In genomic region chr1:218347713-218348627, GRCh38 we compare ENCODE assay signal across 10 cellular contexts. TPM values are rescaled to one million over a fixed set of nuclear protein-coding genes. Genes with fewer than 3 reads are reported as not detected.
DNase-seq lines count a peak whose midpoint lies in the region; ATAC-seq, FAIRE-seq and TF ChIP-seq lines count a peak whose summit lies in the region.
"Had no signal": no experiment of that assay in that cellular context is flagged by ENCODE, and none has a peak within 500 bp of the region (broad histone marks: within the 10 kb centered on the region; RNA-seq: fewer than 3 reads in every experiment).

No MANE protein-coding gene starts in this region.

- H3K9me3 ChIP-seq in GM12878 (replicated peaks; ENCODE audit: control insufficient read depth, insufficient read depth, low read length) (no peaks in the 10 kb centered on the region), thyroid gland (no peaks in the 10 kb centered on the region)

- BruUV-seq in GM12878 (replicated peaks; lab: Mats Ljungman, UMichigan): no TSS peak

- SMC1A ChIA-PET in GM12878 (lab: Charles Lee; ENCODE audit: uncharacterized antibody, unreplicated experiment): interaction anchor here (1.2 kb wide), 1 partner anchor 8 kb away, joined by 4 read pairs; no protein-coding TSS in a partner anchor

- H3K27me3 ChIP-seq in GM12878 (replicated peaks in 1 of 2; ENCODE audit: control insufficient read depth in 2 of 2, insufficient read depth in 2 of 2, low read length in 1 of 2) (peaks cover 3 to 21% of the 10 kb centered on the region in 2 experiments), kidney epithelial cell (ENCODE audit: control insufficient read depth, insufficient read depth, low read length) (no peaks in the 10 kb centered on the region), thyroid gland (no peaks in the 10 kb centered on the region)

- 43% methylated on average over 9 of the region's 9 CpGs for WGBS in GM12878 (ENCODE audit: insufficient coverage, insufficient replicate concordance, low lambda C conversion rate, missing lambda C conversion rate)
- 8 to 9% methylated on average over 9 of the region's 9 CpGs for WGBS in thyroid gland, 2 donors

- peak overlapping the region; percentile 98; the same call in 1 of the 2 replicates for H3K4me2 ChIP-seq in GM12878 (ENCODE audit: control insufficient read depth, insufficient read depth)

- no peak for TF ChIP-seq EP300 in GM12878 (IDR thresholded peaks at IDR 0.05; ENCODE audit: borderline replicate concordance in 1 of 2, control insufficient read depth in 1 of 2, low read depth in 2 of 2, low read length in 2 of 2)

- TF ChIP-seq RAD21 in GM12878 (IDR thresholded peaks at IDR 0.05; ENCODE audit: insufficient read depth, low read depth, low read length): no peak

- no peak overlapping the region for H3K27ac Mint-ChIP-seq in WTC11

- H3K36me3 ChIP-seq in GM12878 (ENCODE audit: control insufficient read depth in 2 of 2, insufficient read depth in 2 of 2, low read length in 1 of 2): no peaks in the 10 kb centered on the region
- H3K36me3 ChIP-seq in kidney epithelial cell (ENCODE audit: control insufficient read depth, insufficient read depth, low read length): no peaks in the 10 kb centered on the region
- H3K36me3 ChIP-seq in thyroid gland: no peaks in the 10 kb centered on the region

- H3K27ac ChIP-seq in GM12878 (ENCODE audit: control insufficient read depth, insufficient read depth) (no peak overlapping the region), thyroid gland (peak overlapping the region; percentile 72 to 82 (median 82))

- DNase-seq in NCI-H2029 treated with DMSO at 0.1 percent for 48 hours (lab: John Stamatoyannopoulos, UW) (peak; percentile 54), NCI-H2029 (lab: John Stamatoyannopoulos, UW) (no peak), GM12878 (ENCODE audit: low read depth, low spot score) (no peak), kidney epithelial cell (ENCODE audit: low read depth) (no peak), thyroid gland (peak; percentile 24 to 46), WTC11 (ENCODE audit: low spot score) (no peak)
- DNase-seq: AML-193 had no signal

- POLR2A ChIA-PET in GM12878 (lab: Charles Lee): no interaction called here
- POLR2A ChIA-PET in WTC11 (lab: Charles Lee): interaction anchor here (0.7 kb wide), 1 partner anchor 38 kb away, joined by 9 read pairs; no protein-coding TSS in a partner anchor

- intact Hi-C loops in GM12878 (cut with micrococcal nuclease; ENCODE audit: unreplicated experiment): loop anchor here (5.0 kb wide), 1 partner anchor 1219 kb away; no protein-coding TSS in a partner anchor
- intact Hi-C loops in thyroid gland (cut with DNase I): loop anchor here (10.0 kb wide), 1 partner anchor 117 kb away; no protein-coding TSS in a partner anchor

- no peak overlapping the region for H3K4me3 ChIP-seq in GM12878
- H3K4me3 ChIP-seq in kidney epithelial cell (ENCODE audit: low read depth, low read length): peak overlapping the region; percentile 87
- H3K4me3 ChIP-seq in thyroid gland (replicated peaks in 1 of 3): peak overlapping the region in 2 of 3 donors; percentile 56 to 76

- peaks cover 15% of the 10 kb centered on the region for H3K27me3 Mint-ChIP-seq in WTC11 (ENCODE audit: low read depth)

- ATAC-seq in GM12878: no peak
- ATAC-seq in WTC11: no peak
- ATAC-seq in HG02642 (IDR thresholded peaks at IDR 0.05; ENCODE audit: poor library complexity, unreplicated experiment): no peak
- no peak for ATAC-seq in GM21447 (IDR thresholded peaks at IDR 0.05; ENCODE audit: unreplicated experiment)

- CTCF ChIA-PET in GM12878 (lab: Yijun Ruan, JAX): no interaction called here
- CTCF ChIA-PET in WTC11 (lab: Charles Lee): interaction anchor here (3.6 kb wide), 1 partner anchor 88 kb away, joined by 17 read pairs; no protein-coding TSS in a partner anchor

- RAD21 ChIA-PET in GM12878 (lab: Charles Lee; ENCODE audit: unreplicated experiment): no interaction called here

- FAIRE-seq in GM12878 (lab: Jason Lieb, UNC): no peak

- TF ChIP-seq CTCF in GM12878 (IDR thresholded peaks at IDR 0.05 in 2 of 3, conservative IDR thresholded peaks at IDR 0.05 in 1 of 3; ENCODE audit: control insufficient read depth in 2 of 3, extremely low read depth in 1 of 3, insufficient read depth in 1 of 3, low read depth in 3 of 3, low read length in 3 of 3) (no peak), kidney epithelial cell (IDR thresholded peaks at IDR 0.05; ENCODE audit: insufficient read depth, low read length, poor library complexity, severe bottlenecking) (no peak), thyroid gland (IDR thresholded peaks at IDR 0.05) (no peak), WTC11 (IDR thresholded peaks at IDR 0.05) (no peak)

- H2AFZ ChIP-seq in GM12878 (ENCODE audit: control insufficient read depth, low read depth, low read length): no peak overlapping the region

- H3K36me3 Mint-ChIP-seq in WTC11: no peaks in the 10 kb centered on the region

- H3K4me3 Mint-ChIP-seq in WTC11: no peak overlapping the region
- H3K4me3 Mint-ChIP-seq: neural crest cell had no signal

- peaks cover 43% of the 10 kb centered on the region for H3K4me1 Mint-ChIP-seq in WTC11

- no peak for TF ChIP-seq POLR2A in GM12878 (IDR thresholded peaks at IDR 0.05; ENCODE audit: low read depth, low read length)
- TF ChIP-seq POLR2A in thyroid gland (IDR thresholded peaks at IDR 0.05): no peak

- no peaks in the 10 kb centered on the region for H3K9me3 Mint-ChIP-seq in WTC11
- H3K9me3 Mint-ChIP-seq: neural crest cell had no signal

- H3K9ac ChIP-seq in GM12878 (ENCODE audit: control insufficient read depth, insufficient read depth, low read length): no peak overlapping the region

- in situ Hi-C loops in GM12878 (cut with MboI): loop anchor here (10.0 kb wide), 2 partner anchors 1217 to 1467 kb away; no protein-coding TSS in a partner anchor

- H3K79me2 ChIP-seq in GM12878 (ENCODE audit: control insufficient read depth, insufficient read depth, low read length): no peaks in the 10 kb centered on the region

- H4K20me1 ChIP-seq in GM12878 (ENCODE audit: control insufficient read depth, insufficient read depth): no peaks in the 10 kb centered on the region

- H3K4me1 ChIP-seq in GM12878 (ENCODE audit: control insufficient read depth, insufficient read depth, low read length) (peaks cover 6% of the 10 kb centered on the region), thyroid gland (peaks cover 8 to 9% of the 10 kb centered on the region in 2 donors)

TF ChIP-seq in GM12878, 131 proteins besides CTCF, POLR2A, EP300 and RAD21 (continues in another document):
- TF ChIP-seq RUNX3 (IDR thresholded peaks at IDR 0.05; ENCODE audit: low read length): no peak
- no peak for TF ChIP-seq PAX5 (IDR thresholded peaks at IDR 0.05; ENCODE audit: borderline replicate concordance, low read depth, low read length)

TF ChIP-seq in WTC11, 78 proteins besides CTCF, POLR2A, EP300 and RAD21 (continues in another document):
- TF ChIP-seq NFE2L1 (CRISPR knock-in tag; IDR thresholded peaks at IDR 0.05): no peak
- TF ChIP-seq ZNF416 (CRISPR knock-in tag; IDR thresholded peaks at IDR 0.05): no peak
- TF ChIP-seq, protein P1, sequence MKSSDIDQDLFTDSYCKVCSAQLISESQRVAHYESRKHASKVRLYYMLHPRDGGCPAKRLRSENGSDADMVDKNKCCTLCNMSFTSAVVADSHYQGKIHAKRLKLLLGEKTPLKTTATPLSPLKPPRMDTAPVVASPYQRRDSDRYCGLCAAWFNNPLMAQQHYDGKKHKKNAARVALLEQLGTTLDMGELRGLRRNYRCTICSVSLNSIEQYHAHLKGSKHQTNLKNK (CRISPR knock-in tag; IDR thresholded peaks at IDR 0.05): no peak
- no peak for TF ChIP-seq NFATC4 (CRISPR knock-in tag; IDR thresholded peaks at IDR 0.05)
- TF ChIP-seq MYBL2 (CRISPR knock-in tag; IDR thresholded peaks at IDR 0.05): no peak
- TF ChIP-seq SP1 (CRISPR knock-in tag; conservative IDR thresholded peaks at IDR 0.05): no peak
- TF ChIP-seq, protein P2, sequence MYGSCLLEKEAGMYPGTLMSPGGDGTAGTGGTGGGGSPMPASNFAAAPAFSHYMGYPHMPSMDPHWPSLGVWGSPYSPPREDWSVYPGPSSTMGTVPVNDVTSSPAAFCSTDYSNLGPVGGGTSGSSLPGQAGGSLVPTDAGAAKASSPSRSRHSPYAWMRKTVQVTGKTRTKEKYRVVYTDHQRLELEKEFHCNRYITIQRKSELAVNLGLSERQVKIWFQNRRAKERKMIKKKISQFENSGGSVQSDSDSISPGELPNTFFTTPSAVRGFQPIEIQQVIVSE (CRISPR knock-in tag; IDR thresholded peaks at IDR 0.05; ENCODE audit: borderline replicate concordance): no peak

RNA-seq across cellular contexts. Expression of gene TGFB2, which starts 2.8 kb away (rescaled TPM):
- total RNA-seq in GM12878 (2013; cell fraction: nucleolus; rRNA removed): not detected in 2 replicates
- 0.16 TPM in 1 of 2 replicates, not detected in the other for total RNA-seq in GM12878 (2014; rRNA removed)
- 0.04 and 0.18 TPM in 2 replicates for total RNA-seq in GM12878 (2014; rRNA removed; fragmentation: Illumina TruSeq; extraction: Trizol)
- total RNA-seq in GM12878 (2021): 0.35 TPM in 1 of 2 replicates, not detected in the other
- not detected for polyA plus RNA-seq in GM12878 (2011; ENCODE audit: low read depth)
- polyA plus RNA-seq in GM12878 (2011; rRNA removed): 0.03 TPM in 2 replicates
- polyA plus RNA-seq in GM12878 (2011; cell fraction: cytosol; rRNA removed): not detected in 2 replicates
- polyA plus RNA-seq in GM12878 (2011; cell fraction: nucleus; rRNA removed): 0.03 and 0.04 TPM in 2 replicates
- polyA plus RNA-seq in GM12878 (2012): not detected in 2 replicates
- 0.03 TPM in 1 of 2 replicates, not detected in the other for polyA plus RNA-seq in GM12878 (2014; fragmentation: Illumina TruSeq; extraction: Trizol)
- polyA plus RNA-seq in GM12878 (2014; fragmentation: Nextera tagmentation; extraction: Ambion mirVana): not detected
- polyA plus RNA-seq in GM12878 (2014; rRNA removed): not detected in 2 replicates
- under 1 TPM in 1 of 2 experiments, not detected in 1; 0.11 TPM for polyA plus RNA-seq in GM12878 (2016; fragmentation: Nextera tagmentation; extraction: Ambion mirVana)
- polyA minus RNA-seq in GM12878 (2011; rRNA and poly(A)+ RNA removed): not detected in 2 replicates
- not detected in 2 replicates for polyA minus RNA-seq in GM12878 (2011; cell fraction: cytosol; rRNA and poly(A)+ RNA removed)
- under 0.01 and 0.29 TPM in 2 replicates for polyA minus RNA-seq in GM12878 (2011; cell fraction: nucleus; rRNA and poly(A)+ RNA removed)
- 30.1 and 34.4 TPM in 2 replicates for total RNA-seq in kidney epithelial cell
- total RNA-seq in thyroid gland: 10 to 100 TPM in 1 of 4 donors, 1 to 10 TPM in 3; 2.2 to 16.7 (median 8.0) TPM
- 1.0 to 2.5 TPM (median 1.5 TPM) in 3 replicates for total RNA-seq in WTC11 (2021)

Comparison
In these comparisons a context has a peak if more than half of its experiments do, and no peak if none do; other contexts are left out.
1. DNase-seq: peak in NCI-H2029 treated with DMSO at 0.1 percent for 48 hours (single experiment) and thyroid gland (2 of 2); none in NCI-H2029 (single experiment), GM12878 (single experiment), kidney epithelial cell (single experiment) and WTC11 (single experiment).